Comparison of ENCODE assay signal across 1 cellular context in genomic region chr2:169778421-169778820, GRCh38.
TF ChIP-seq lines count a peak whose summit lies in the region.

No MANE protein-coding gene starts in this region.

TF ChIP-seq in endothelial cell of umbilical vein, 7 proteins besides CTCF, POLR2A, EP300 and RAD21:
- TF ChIP-seq MYC (IDR thresholded peaks at IDR 0.05; ENCODE audit: low read depth, low read length) (no peak), POLR2AphosphoS5 (IDR thresholded peaks at IDR 0.05; ENCODE audit: insufficient read depth, low read depth, low read length) (no peak), EZH2 (IDR thresholded peaks at IDR 0.05; ENCODE audit: borderline replicate concordance, low read depth, low read length, severe bottlenecking) (no peak), JUN (IDR thresholded peaks at IDR 0.05; ENCODE audit: borderline replicate concordance, insufficient read depth, insufficient read length, low read depth) (no peak), GATA2 (IDR thresholded peaks at IDR 0.05; ENCODE audit: insufficient read depth, insufficient read length, low read depth, low read length) (no peak), FOS (IDR thresholded peaks at IDR 0.05; ENCODE audit: borderline replicate concordance, insufficient read depth, low read length) (no peak)
- TF ChIP-seq, protein P1, sequence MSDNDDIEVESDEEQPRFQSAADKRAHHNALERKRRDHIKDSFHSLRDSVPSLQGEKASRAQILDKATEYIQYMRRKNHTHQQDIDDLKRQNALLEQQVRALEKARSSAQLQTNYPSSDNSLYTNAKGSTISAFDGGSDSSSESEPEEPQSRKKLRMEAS (IDR thresholded peaks at IDR 0.05; ENCODE audit: insufficient read depth, insufficient read length) = no peak
